Comparison of ENCODE assay signal across 1 cellular context in the genomic region with DNA sequence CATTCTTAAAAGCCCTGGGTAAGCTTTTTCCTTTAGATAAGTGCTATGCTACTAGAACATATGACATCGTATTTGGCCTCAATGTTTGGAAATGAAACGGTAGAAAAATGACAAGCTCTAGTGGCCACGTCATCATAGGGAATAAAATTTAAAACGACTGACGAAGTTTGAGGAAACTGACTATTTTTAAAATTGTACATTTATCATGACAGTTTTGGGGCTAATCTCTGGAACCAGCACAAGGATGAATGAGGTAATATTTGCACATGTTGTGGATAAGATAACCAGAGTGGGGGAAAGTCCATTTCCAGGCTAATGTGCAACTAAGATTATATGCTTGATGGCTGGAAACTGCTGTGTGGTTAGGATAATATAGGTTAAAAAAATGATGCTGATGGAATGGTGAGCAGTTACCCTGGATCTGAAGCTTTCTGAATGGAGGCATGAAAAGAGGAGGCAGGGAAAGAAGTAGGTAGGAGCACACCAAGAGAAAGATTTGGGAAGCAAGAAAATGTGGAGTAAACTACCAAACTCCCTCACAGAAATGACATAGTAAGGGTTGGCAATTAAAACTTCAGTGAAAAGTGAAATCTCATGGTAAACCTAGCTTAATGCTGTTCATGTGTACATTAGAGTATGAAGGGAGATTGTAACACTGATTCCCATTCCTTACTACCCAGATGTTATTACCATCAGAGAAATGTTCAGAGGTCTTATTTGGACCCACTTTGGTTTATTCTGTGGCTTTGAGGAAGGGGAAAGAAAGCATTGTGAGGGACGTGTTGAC.
TF ChIP-seq lines count a peak whose summit lies in the region.

No MANE protein-coding gene starts in this region.

TF ChIP-seq in K562, 482 proteins besides CTCF, POLR2A, EP300 and RAD21 (continued from another document and continues in another):
- TF ChIP-seq, protein P1, sequence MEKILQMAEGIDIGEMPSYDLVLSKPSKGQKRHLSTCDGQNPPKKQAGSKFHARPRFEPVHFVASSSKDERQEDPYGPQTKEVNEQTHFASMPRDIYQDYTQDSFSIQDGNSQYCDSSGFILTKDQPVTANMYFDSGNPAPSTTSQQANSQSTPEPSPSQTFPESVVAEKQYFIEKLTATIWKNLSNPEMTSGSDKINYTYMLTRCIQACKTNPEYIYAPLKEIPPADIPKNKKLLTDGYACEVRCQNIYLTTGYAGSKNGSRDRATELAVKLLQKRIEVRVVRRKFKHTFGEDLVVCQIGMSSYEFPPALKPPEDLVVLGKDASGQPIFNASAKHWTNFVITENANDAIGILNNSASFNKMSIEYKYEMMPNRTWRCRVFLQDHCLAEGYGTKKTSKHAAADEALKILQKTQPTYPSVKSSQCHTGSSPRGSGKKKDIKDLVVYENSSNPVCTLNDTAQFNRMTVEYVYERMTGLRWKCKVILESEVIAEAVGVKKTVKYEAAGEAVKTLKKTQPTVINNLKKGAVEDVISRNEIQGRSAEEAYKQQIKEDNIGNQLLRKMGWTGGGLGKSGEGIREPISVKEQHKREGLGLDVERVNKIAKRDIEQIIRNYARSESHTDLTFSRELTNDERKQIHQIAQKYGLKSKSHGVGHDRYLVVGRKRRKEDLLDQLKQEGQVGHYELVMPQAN (IDR thresholded peaks at IDR 0.05; ENCODE audit: borderline replicate concordance) = no peak
- TF ChIP-seq RB1 (IDR thresholded peaks at IDR 0.05; ENCODE audit: low read depth) = no peak
- TF ChIP-seq, protein P2, sequence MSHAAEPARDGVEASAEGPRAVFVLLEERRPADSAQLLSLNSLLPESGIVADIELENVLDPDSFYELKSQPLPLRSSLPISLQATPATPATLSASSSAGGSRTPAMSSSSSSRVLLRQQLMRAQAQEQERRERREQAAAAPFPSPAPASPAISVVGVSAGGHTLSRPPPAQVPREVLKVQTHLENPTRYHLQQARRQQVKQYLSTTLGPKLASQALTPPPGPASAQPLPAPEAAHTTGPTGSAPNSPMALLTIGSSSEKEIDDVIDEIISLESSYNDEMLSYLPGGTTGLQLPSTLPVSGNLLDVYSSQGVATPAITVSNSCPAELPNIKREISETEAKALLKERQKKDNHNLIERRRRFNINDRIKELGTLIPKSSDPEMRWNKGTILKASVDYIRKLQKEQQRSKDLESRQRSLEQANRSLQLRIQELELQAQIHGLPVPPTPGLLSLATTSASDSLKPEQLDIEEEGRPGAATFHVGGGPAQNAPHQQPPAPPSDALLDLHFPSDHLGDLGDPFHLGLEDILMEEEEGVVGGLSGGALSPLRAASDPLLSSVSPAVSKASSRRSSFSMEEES (CRISPR knock-in tag; IDR thresholded peaks at IDR 0.05) = no peak
- peak; percentile 93 for TF ChIP-seq FOSL1 (tag; conservative IDR thresholded peaks at IDR 0.05)
- no peak for TF ChIP-seq ZNF354B (CRISPR knock-in tag; IDR thresholded peaks at IDR 0.05)
- TF ChIP-seq PML (IDR thresholded peaks at IDR 0.05; ENCODE audit: low read length) = peak; percentile 100
- TF ChIP-seq, protein P3, sequence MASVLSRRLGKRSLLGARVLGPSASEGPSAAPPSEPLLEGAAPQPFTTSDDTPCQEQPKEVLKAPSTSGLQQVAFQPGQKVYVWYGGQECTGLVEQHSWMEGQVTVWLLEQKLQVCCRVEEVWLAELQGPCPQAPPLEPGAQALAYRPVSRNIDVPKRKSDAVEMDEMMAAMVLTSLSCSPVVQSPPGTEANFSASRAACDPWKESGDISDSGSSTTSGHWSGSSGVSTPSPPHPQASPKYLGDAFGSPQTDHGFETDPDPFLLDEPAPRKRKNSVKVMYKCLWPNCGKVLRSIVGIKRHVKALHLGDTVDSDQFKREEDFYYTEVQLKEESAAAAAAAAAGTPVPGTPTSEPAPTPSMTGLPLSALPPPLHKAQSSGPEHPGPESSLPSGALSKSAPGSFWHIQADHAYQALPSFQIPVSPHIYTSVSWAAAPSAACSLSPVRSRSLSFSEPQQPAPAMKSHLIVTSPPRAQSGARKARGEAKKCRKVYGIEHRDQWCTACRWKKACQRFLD (CRISPR knock-in tag; IDR thresholded peaks at IDR 0.05) = peak; percentile 96
- TF ChIP-seq, protein P4, sequence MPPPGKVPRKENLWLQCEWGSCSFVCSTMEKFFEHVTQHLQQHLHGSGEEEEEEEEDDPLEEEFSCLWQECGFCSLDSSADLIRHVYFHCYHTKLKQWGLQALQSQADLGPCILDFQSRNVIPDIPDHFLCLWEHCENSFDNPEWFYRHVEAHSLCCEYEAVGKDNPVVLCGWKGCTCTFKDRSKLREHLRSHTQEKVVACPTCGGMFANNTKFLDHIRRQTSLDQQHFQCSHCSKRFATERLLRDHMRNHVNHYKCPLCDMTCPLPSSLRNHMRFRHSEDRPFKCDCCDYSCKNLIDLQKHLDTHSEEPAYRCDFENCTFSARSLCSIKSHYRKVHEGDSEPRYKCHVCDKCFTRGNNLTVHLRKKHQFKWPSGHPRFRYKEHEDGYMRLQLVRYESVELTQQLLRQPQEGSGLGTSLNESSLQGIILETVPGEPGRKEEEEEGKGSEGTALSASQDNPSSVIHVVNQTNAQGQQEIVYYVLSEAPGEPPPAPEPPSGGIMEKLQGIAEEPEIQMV (tag; conservative IDR thresholded peaks at IDR 0.05; ENCODE audit: low read depth) = no peak
- TF ChIP-seq SIX5 (IDR thresholded peaks at IDR 0.05; ENCODE audit: borderline replicate concordance in 1 of 2, insufficient read depth in 1 of 2, low read depth in 1 of 2, low read length in 2 of 2) = no peak
- TF ChIP-seq ZNF24 (IDR thresholded peaks at IDR 0.05) = peak; percentile 89
- TF ChIP-seq, protein P5, sequence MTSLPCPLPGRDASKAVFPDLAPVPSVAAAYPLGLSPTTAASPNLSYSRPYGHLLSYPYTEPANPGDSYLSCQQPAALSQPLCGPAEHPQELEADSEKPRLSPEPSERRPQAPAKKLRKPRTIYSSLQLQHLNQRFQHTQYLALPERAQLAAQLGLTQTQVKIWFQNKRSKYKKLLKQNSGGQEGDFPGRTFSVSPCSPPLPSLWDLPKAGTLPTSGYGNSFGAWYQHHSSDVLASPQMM (CRISPR knock-in tag; IDR thresholded peaks at IDR 0.05) = no peak
- TF ChIP-seq ZNF316 (IDR thresholded peaks at IDR 0.05) = peak; percentile 64
- TF ChIP-seq, protein P6, sequence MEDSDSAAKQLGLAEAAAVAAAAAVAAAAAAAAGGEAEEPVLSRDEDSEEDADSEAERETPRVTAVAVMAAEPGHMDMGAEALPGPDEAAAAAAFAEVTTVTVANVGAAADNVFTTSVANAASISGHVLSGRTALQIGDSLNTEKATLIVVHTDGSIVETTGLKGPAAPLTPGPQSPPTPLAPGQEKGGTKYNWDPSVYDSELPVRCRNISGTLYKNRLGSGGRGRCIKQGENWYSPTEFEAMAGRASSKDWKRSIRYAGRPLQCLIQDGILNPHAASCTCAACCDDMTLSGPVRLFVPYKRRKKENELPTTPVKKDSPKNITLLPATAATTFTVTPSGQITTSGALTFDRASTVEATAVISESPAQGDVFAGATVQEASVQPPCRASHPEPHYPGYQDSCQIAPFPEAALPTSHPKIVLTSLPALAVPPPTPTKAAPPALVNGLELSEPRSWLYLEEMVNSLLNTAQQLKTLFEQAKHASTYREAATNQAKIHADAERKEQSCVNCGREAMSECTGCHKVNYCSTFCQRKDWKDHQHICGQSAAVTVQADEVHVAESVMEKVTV (CRISPR knock-in tag; IDR thresholded peaks at IDR 0.05) = 0 out of 2 replicates have a peak, but pooled peaks have one; percentile 14
- TF ChIP-seq, protein P7, sequence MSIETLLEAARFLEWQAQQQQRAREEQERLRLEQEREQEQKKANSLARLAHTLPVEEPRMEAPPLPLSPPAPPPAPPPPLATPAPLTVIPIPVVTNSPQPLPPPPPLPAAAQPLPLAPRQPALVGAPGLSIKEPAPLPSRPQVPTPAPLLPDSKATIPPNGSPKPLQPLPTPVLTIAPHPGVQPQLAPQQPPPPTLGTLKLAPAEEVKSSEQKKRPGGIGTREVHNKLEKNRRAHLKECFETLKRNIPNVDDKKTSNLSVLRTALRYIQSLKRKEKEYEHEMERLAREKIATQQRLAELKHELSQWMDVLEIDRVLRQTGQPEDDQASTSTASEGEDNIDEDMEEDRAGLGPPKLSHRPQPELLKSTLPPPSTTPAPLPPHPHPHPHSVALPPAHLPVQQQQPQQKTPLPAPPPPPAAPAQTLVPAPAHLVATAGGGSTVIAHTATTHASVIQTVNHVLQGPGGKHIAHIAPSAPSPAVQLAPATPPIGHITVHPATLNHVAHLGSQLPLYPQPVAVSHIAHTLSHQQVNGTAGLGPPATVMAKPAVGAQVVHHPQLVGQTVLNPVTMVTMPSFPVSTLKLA (conservative IDR thresholded peaks at IDR 0.05) = peak in 1 of 2 experiments; percentile 71
- TF ChIP-seq COPS2 (conservative IDR thresholded peaks at IDR 0.05) = no peak
- peak; percentile 56; the same call in 1 of the 2 replicates for TF ChIP-seq ZEB2 (IDR thresholded peaks at IDR 0.05)
- TF ChIP-seq, protein P8, sequence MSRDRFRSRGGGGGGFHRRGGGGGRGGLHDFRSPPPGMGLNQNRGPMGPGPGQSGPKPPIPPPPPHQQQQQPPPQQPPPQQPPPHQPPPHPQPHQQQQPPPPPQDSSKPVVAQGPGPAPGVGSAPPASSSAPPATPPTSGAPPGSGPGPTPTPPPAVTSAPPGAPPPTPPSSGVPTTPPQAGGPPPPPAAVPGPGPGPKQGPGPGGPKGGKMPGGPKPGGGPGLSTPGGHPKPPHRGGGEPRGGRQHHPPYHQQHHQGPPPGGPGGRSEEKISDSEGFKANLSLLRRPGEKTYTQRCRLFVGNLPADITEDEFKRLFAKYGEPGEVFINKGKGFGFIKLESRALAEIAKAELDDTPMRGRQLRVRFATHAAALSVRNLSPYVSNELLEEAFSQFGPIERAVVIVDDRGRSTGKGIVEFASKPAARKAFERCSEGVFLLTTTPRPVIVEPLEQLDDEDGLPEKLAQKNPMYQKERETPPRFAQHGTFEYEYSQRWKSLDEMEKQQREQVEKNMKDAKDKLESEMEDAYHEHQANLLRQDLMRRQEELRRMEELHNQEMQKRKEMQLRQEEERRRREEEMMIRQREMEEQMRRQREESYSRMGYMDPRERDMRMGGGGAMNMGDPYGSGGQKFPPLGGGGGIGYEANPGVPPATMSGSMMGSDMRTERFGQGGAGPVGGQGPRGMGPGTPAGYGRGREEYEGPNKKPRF (IDR thresholded peaks at IDR 0.05; ENCODE audit: low read depth, low read length) = no peak
- TF ChIP-seq, protein P9, sequence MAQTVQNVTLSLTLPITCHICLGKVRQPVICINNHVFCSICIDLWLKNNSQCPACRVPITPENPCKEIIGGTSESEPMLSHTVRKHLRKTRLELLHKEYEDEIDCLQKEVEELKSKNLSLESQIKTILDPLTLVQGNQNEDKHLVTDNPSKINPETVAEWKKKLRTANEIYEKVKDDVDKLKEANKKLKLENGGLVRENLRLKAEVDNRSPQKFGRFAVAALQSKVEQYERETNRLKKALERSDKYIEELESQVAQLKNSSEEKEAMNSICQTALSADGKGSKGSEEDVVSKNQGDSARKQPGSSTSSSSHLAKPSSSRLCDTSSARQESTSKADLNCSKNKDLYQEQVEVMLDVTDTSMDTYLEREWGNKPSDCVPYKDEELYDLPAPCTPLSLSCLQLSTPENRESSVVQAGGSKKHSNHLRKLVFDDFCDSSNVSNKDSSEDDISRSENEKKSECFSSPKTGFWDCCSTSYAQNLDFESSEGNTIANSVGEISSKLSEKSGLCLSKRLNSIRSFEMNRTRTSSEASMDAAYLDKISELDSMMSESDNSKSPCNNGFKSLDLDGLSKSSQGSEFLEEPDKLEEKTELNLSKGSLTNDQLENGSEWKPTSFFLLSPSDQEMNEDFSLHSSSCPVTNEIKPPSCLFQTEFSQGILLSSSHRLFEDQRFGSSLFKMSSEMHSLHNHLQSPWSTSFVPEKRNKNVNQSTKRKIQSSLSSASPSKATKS (CRISPR knock-in tag; IDR thresholded peaks at IDR 0.05) = no peak
- TF ChIP-seq HDAC3 (IDR thresholded peaks at IDR 0.05; ENCODE audit: borderline replicate concordance, partially characterized antibody) = peak; percentile 97
- TF ChIP-seq, protein P10, sequence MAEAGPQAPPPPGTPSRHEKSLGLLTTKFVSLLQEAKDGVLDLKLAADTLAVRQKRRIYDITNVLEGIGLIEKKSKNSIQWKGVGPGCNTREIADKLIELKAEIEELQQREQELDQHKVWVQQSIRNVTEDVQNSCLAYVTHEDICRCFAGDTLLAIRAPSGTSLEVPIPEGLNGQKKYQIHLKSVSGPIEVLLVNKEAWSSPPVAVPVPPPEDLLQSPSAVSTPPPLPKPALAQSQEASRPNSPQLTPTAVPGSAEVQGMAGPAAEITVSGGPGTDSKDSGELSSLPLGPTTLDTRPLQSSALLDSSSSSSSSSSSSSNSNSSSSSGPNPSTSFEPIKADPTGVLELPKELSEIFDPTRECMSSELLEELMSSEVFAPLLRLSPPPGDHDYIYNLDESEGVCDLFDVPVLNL (CRISPR knock-in tag; IDR thresholded peaks at IDR 0.05; ENCODE audit: low read depth) = no peak
- TF ChIP-seq BHLHE40 (IDR thresholded peaks at IDR 0.05; ENCODE audit: low read length) = peak; percentile 64; the same call in 1 of the 2 replicates
- TF ChIP-seq PHB2 (IDR thresholded peaks at IDR 0.05; ENCODE audit: low read depth) = peak; percentile 98
- no peak for TF ChIP-seq ZKSCAN1 (IDR thresholded peaks at IDR 0.05; ENCODE audit: low read depth, low read length)
- no peak for TF ChIP-seq DNMT1 (IDR thresholded peaks at IDR 0.05)
- TF ChIP-seq TRIM24 (IDR thresholded peaks at IDR 0.05) = peak; percentile 100
- TF ChIP-seq MTA1 (IDR thresholded peaks at IDR 0.05; ENCODE audit: borderline replicate concordance) = peak; percentile 86; the same call in 1 of the 2 replicates
- peak; percentile 53 for TF ChIP-seq RAD51 (IDR thresholded peaks at IDR 0.05; ENCODE audit: borderline replicate concordance, low read depth)
- TF ChIP-seq, protein P11, sequence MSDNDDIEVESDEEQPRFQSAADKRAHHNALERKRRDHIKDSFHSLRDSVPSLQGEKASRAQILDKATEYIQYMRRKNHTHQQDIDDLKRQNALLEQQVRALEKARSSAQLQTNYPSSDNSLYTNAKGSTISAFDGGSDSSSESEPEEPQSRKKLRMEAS (CRISPR knock-in tag; IDR thresholded peaks at IDR 0.05) = no peak
- TF ChIP-seq CBFB (CRISPR knock-in tag; IDR thresholded peaks at IDR 0.05) = no peak
- TF ChIP-seq HNRNPLL (IDR thresholded peaks at IDR 0.05; ENCODE audit: low read depth, low read length, poor library complexity, severe bottlenecking) = no peak
- TF ChIP-seq CCAR2 (IDR thresholded peaks at IDR 0.05; ENCODE audit: low read depth, low read length) = no peak
- TF ChIP-seq FOXA3 (CRISPR knock-in tag; conservative IDR thresholded peaks at IDR 0.05 in 1 of 2, IDR thresholded peaks at IDR 0.05 in 1 of 2) = peak; percentile 94 to 98
- no peak for TF ChIP-seq RFX1 (IDR thresholded peaks at IDR 0.05)
- TF ChIP-seq, protein P12, sequence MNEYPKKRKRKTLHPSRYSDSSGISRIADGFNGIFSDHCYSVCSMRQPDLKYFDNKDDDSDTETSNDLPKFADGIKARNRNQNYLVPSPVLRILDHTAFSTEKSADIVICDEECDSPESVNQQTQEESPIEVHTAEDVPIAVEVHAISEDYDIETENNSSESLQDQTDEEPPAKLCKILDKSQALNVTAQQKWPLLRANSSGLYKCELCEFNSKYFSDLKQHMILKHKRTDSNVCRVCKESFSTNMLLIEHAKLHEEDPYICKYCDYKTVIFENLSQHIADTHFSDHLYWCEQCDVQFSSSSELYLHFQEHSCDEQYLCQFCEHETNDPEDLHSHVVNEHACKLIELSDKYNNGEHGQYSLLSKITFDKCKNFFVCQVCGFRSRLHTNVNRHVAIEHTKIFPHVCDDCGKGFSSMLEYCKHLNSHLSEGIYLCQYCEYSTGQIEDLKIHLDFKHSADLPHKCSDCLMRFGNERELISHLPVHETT (CRISPR knock-in tag; conservative IDR thresholded peaks at IDR 0.05 in 1 of 2, IDR thresholded peaks at IDR 0.05 in 1 of 2) = peak in 1 of 2 experiments; percentile 94; a peak in 2 of 4 replicates
- peak; percentile 98 for TF ChIP-seq GATA2 (CRISPR knock-in tag; IDR thresholded peaks at IDR 0.05)
- peak; percentile 89 for TF ChIP-seq HMGN3 (IDR thresholded peaks at IDR 0.05; ENCODE audit: borderline replicate concordance, extremely low read depth, insufficient read length, low read depth, low read length)
- TF ChIP-seq GABPA (tag; conservative IDR thresholded peaks at IDR 0.05; ENCODE audit: low read depth) = peak; percentile 33; the same call in 1 of the 2 replicates
- no peak for TF ChIP-seq ZNF324 (CRISPR knock-in tag; IDR thresholded peaks at IDR 0.05)
